8 cellular contexts compared by ENCODE assay signal in genomic region chr4:4860803-4861591, GRCh38. TPM values are rescaled to one million over a fixed set of nuclear protein-coding genes. Genes with fewer than 3 reads are reported as not detected.
DNase-seq lines count a peak whose midpoint lies in the region; ATAC-seq, FAIRE-seq and TF ChIP-seq lines count a peak whose summit lies in the region.

No MANE protein-coding gene starts in this region.

- no peak overlapping the region for H3K27ac Mint-ChIP-seq in memory B cell

- peak overlapping the region; percentile 77 for H3K9ac ChIP-seq in HUES6 (ENCODE audit: low read length)

- ATAC-seq in A549 (peak in 1 of 2 experiments; percentile 18; a peak in 3 of 6 replicates), memory B cell (ENCODE audit: low read depth) (no peak), HG03520 (IDR thresholded peaks at IDR 0.05; ENCODE audit: unreplicated experiment) (no peak), GM21367 (IDR thresholded peaks at IDR 0.05; ENCODE audit: unreplicated experiment) (no peak)

- no peaks in the 10 kb centered on the region; the same call in 1 of the 2 replicates for H3K36me3 ChIP-seq in HUES6 (ENCODE audit: control insufficient read depth, insufficient read depth, low read length)

- POLR2A ChIA-PET in A549 (lab: Yijun Ruan, JAX) = no interaction called here

- no peaks in the 10 kb centered on the region for H3K9me3 ChIP-seq in A549
- H3K9me3 ChIP-seq in HUES6 (ENCODE audit: control insufficient read depth, insufficient read depth, low read depth, low read length) = no peaks in the 10 kb centered on the region

- no peak for TF ChIP-seq EP300 in A549 (IDR thresholded peaks at IDR 0.05)

- peaks cover 1% of the 10 kb centered on the region for H3K9me3 Mint-ChIP-seq in memory B cell

- no peaks in the 10 kb centered on the region for H3K4me1 ChIP-seq in A549
- peaks cover 40% of the 10 kb centered on the region for H3K4me1 ChIP-seq in HUES6 (ENCODE audit: control insufficient read depth, insufficient read depth, low read length)

- no peak for TF ChIP-seq CTCF in A549 (IDR thresholded peaks at IDR 0.05)
- no peak for TF ChIP-seq CTCF in cardiac fibroblast (IDR thresholded peaks at IDR 0.05; ENCODE audit: low read depth, low read length)

- peaks cover 27% of the 10 kb centered on the region for H3K27me3 Mint-ChIP-seq in memory B cell

- H3K4me3 Mint-ChIP-seq in memory B cell = peak overlapping the region; percentile 88

- peak overlapping the region; percentile 73 for H3K4me3 ChIP-seq in A549
- peak overlapping the region; percentile 62 for H3K4me3 ChIP-seq in HUES6 (ENCODE audit: low read depth, low read length)
- peak overlapping the region; percentile 55 to 65 for H3K4me3 ChIP-seq in cardiac fibroblast (replicated peaks in 1 of 2; ENCODE audit: low read depth in 2 of 2, low read length in 2 of 2)

- TF ChIP-seq POLR2A in A549 (IDR thresholded peaks at IDR 0.05; ENCODE audit: low read length) = no peak

- H3K27ac ChIP-seq in A549 = peak overlapping the region; percentile 72 to 91; a peak in 5 of 6 replicates
- H3K27ac ChIP-seq in HUES6 (ENCODE audit: low read depth, low read length) = no peak overlapping the region

- peak overlapping the region; percentile 85 for H3K4me2 ChIP-seq in A549

- TF ChIP-seq RAD21 in A549 (conservative IDR thresholded peaks at IDR 0.05 in 1 of 2, IDR thresholded peaks at IDR 0.05 in 1 of 2) = no peak

- FAIRE-seq in A549 (lab: Jason Lieb, UNC) = no peak

- peaks cover 14% of the 10 kb centered on the region for H3K4me1 Mint-ChIP-seq in memory B cell

- WGBS in A549 (ENCODE audit: missing lambda C conversion rate) = 44% methylated on average over 29 of the region's 39 CpGs

- peaks cover 10% of the 10 kb centered on the region for H3K36me3 Mint-ChIP-seq in memory B cell

- CTCF ChIA-PET in A549 (lab: Yijun Ruan, JAX) = interaction anchor here (1.8 kb wide), 1 partner anchor 192 kb away, joined by 5 read pairs; no protein-coding TSS in a partner anchor

- DNase-seq in A549 (ENCODE audit: low read depth in 1 of 2, low spot score in 1 of 2) = no peak
- peak; percentile 14 to 17 for DNase-seq in cardiac fibroblast (ENCODE audit: low read depth in 2 of 2)
- no peak for DNase-seq in memory B cell (ENCODE audit: low spot score in 2 of 2)
- DNase-seq in NCI-H1105 treated with DMSO at 0.1 percent for 48 hours (lab: John Stamatoyannopoulos, UW) = no peak
- DNase-seq in AML-193 (lab: John Stamatoyannopoulos, UW) = no peak

- H3K27me3 ChIP-seq in HUES6 (ENCODE audit: control insufficient read depth, insufficient read depth, low read length) = peaks cover 95% of the 10 kb centered on the region

TF ChIP-seq in A549, 52 proteins besides CTCF, POLR2A, EP300 and RAD21:
- TF ChIP-seq HES2 (IDR thresholded peaks at IDR 0.05) (no peak), EHMT2 (IDR thresholded peaks at IDR 0.05; ENCODE audit: low read depth) (no peak), JUN (IDR thresholded peaks at IDR 0.05) (no peak), FOXS1 (CRISPR knock-in tag; IDR thresholded peaks at IDR 0.05) (no peak), ZFP36 (IDR thresholded peaks at IDR 0.05; ENCODE audit: borderline replicate concordance, partially characterized antibody) (no peak), RARB (CRISPR knock-in tag; IDR thresholded peaks at IDR 0.05) (no peak), MAFK (IDR thresholded peaks at IDR 0.05; ENCODE audit: partially characterized antibody) (no peak), HOXA7 (CRISPR knock-in tag; IDR thresholded peaks at IDR 0.05) (no peak), NPAS2 (CRISPR knock-in tag; IDR thresholded peaks at IDR 0.05; ENCODE audit: borderline replicate concordance) (no peak), RNF2 (IDR thresholded peaks at IDR 0.05; ENCODE audit: borderline replicate concordance, low read depth) (no peak), CBX2 (IDR thresholded peaks at IDR 0.05; ENCODE audit: borderline replicate concordance, low read depth) (no peak), MYC (IDR thresholded peaks at IDR 0.05; ENCODE audit: borderline replicate concordance, low read length) (no peak), ATOH8 (CRISPR knock-in tag; IDR thresholded peaks at IDR 0.05; ENCODE audit: low read depth) (no peak), HEYL (CRISPR knock-in tag; IDR thresholded peaks at IDR 0.05) (no peak)

RNA-seq across cellular contexts. Expression of gene MSX1, which starts 1.5 kb away (rescaled TPM):
- polyA plus RNA-seq in A549 (2011; rRNA removed) = 1.8 and 2.2 TPM in 2 replicates
- polyA plus RNA-seq in A549 (2012; cell fraction: cytosol; rRNA removed) = 5.1 and 8.6 TPM in 2 replicates
- 4.3 and 7.6 TPM in 2 replicates for polyA plus RNA-seq in A549 (2012; cell fraction: nucleus; rRNA removed)
- polyA plus RNA-seq in A549 (2017; fragmentation: RNase III; extraction: RNeasy Plus Mini Kit Qiagen cat#74134 plus additional on column Dnase treatment) = 2.8 to 2.9 TPM (median 2.8 TPM) in 3 replicates
- 0.08 and 0.39 TPM in 2 replicates for polyA minus RNA-seq in A549 (2011; rRNA and poly(A)+ RNA removed)

Comparison
In these comparisons a context has a peak if more than half of its experiments do, and no peak if none do; other contexts are left out.
1. DNase-seq: peak in cardiac fibroblast (2 of 2); none in A549 (0 of 2), memory B cell (0 of 2), NCI-H1105 treated with DMSO at 0.1 percent for 48 hours (single experiment) and AML-193 (0 of 2).
2. Peak in every context shown above with its lines, with median percentiles within 50 percentile points of each other: H3K4me3 ChIP-seq.